Comparison of ENCODE assay signal across 8 cellular contexts in the genomic region with DNA sequence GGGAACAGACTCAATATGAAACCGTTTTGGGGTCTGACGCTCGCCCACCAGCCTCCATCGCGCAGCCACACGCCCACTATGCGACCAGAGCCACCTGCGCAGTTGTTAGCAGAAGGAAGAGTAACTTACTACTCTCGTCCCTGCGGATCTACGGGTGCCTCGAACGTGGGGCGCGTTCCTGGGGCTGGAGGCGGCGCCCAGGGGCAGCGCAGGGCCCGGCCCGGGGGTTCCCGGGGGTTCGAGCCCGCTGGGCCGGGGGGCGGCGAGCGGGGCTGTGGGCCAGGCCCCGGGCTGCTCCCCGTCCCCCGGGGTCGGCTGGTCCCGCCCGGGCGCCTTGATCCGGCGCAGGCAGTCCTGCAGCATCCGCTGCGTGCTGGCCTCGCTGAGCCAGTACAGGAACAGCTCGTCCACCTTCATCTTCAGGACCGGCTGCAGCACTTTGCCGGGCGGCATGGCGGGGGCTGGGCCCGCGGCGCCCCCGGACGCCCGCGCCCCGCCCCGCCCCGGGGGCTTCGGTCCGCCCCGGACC. TPM values are rescaled to one million over a fixed set of nuclear protein-coding genes. Genes with fewer than 3 reads are reported as not detected.
A peak's percentile ranks its signal among the peaks of the same experiment; 100 is the strongest.
DNase-seq lines count a peak whose midpoint lies in the region; ATAC-seq, FAIRE-seq and TF ChIP-seq lines count a peak whose summit lies in the region.

No MANE protein-coding gene starts in this region.

- WGBS in esophagus muscularis mucosa, result 1% methylated on average over 8 of the region's 57 CpGs

- no peak for TF ChIP-seq EP300 in esophagus muscularis mucosa (IDR thresholded peaks at IDR 0.05)

- CTCF ChIA-PET in activated CD4-positive, alpha-beta T cell treated with anti-CD3 and anti-CD28 coated beads, Interleukin-2, amount 10 ng/mL, durations not matched to agents 7 days and 5 days (lab: Charles Lee), result no interaction called here

- peak overlapping the region; percentile 64 for H3K4me3 Mint-ChIP-seq in activated CD4-positive, alpha-beta T cell treated with anti-CD3 and anti-CD28 coated beads, Interleukin-2, amount 10 ng/mL, durations not matched to agents 7 days and 5 days

- peak; percentile 22 for DNase-seq in activated CD4-positive, alpha-beta T cell treated with anti-CD3 and anti-CD28 coated beads, Interleukin-2, amount 10 ng/mL, durations not matched to agents 7 days and 5 days
- DNase-seq in esophagus muscularis mucosa (ENCODE audit: extremely low spot score) (no peak), gastrocnemius medialis (no peak), HT-29 (ENCODE audit: low spot score) (no peak), HTR-8/SVneo (ENCODE audit: insufficient read length, low spot score) (no peak), G401 (ENCODE audit: low spot score) (no peak)

- in situ Hi-C loops in gastrocnemius medialis (cut with MboI; ENCODE audit: low sequenced_read_pairs in 4 of 4) (loop anchor here in 1 of 4 donors (10.0 kb wide), 1 partner anchor 62 kb away; no protein-coding TSS in a partner anchor), G401 (cut with HindIII; ENCODE audit: low sequenced_read_pairs) (no loop called here)

- H3K4me1 Mint-ChIP-seq in activated CD4-positive, alpha-beta T cell treated with anti-CD3 and anti-CD28 coated beads, Interleukin-2, amount 10 ng/mL, durations not matched to agents 7 days and 5 days, result peaks cover 15% of the 10 kb centered on the region

- H3K9me3 Mint-ChIP-seq in activated CD4-positive, alpha-beta T cell treated with anti-CD3 and anti-CD28 coated beads, Interleukin-2, amount 10 ng/mL, durations not matched to agents 7 days and 5 days, result no peaks in the 10 kb centered on the region

- FAIRE-seq in HTR-8/SVneo (lab: Jason Lieb, UNC), result no peak

- no peaks in the 10 kb centered on the region for H3K27me3 Mint-ChIP-seq in activated CD4-positive, alpha-beta T cell treated with anti-CD3 and anti-CD28 coated beads, Interleukin-2, amount 10 ng/mL, durations not matched to agents 7 days and 5 days

- H3K4me3 ChIP-seq in esophagus muscularis mucosa, result peak overlapping the region; percentile 76 to 100 (median 84)
- peak overlapping the region; percentile 79 to 98 (median 85) for H3K4me3 ChIP-seq in gastrocnemius medialis

- peak overlapping the region; percentile 83 for H3K27ac Mint-ChIP-seq in activated CD4-positive, alpha-beta T cell treated with anti-CD3 and anti-CD28 coated beads, Interleukin-2, amount 10 ng/mL, durations not matched to agents 7 days and 5 days

- no peak for TF ChIP-seq POLR2A in esophagus muscularis mucosa (IDR thresholded peaks at IDR 0.05; ENCODE audit: low read depth)
- TF ChIP-seq POLR2A in gastrocnemius medialis (IDR thresholded peaks at IDR 0.05), result no peak

- H3K27ac ChIP-seq in esophagus muscularis mucosa (replicated peaks in 1 of 4) (peak overlapping the region; percentile 95 to 99 (median 98)), gastrocnemius medialis (peak overlapping the region; percentile 96 to 99 (median 98))

- POLR2A ChIA-PET in activated CD4-positive, alpha-beta T cell treated with anti-CD3 and anti-CD28 coated beads, Interleukin-2, amount 10 ng/mL, durations not matched to agents 7 days and 5 days (lab: Charles Lee), result no interaction called here

- no peaks in the 10 kb centered on the region for H3K27me3 ChIP-seq in esophagus muscularis mucosa
- H3K27me3 ChIP-seq in gastrocnemius medialis, result no peaks in the 10 kb centered on the region

- intact Hi-C loops in esophagus muscularis mucosa (cut with DNase I) (loop anchor here (2.0 kb wide), 1 partner anchor 68 kb away; the partner anchor contains the start of gene GTPBP6), gastrocnemius medialis (cut with DNase I; ENCODE audit: low total_unique reads) (loop anchor here (2.0 to 10.0 kb wide), 4 partner anchors 14 to 1006 kb away; partner anchors contain the start of genes GTPBP6 and SLC25A6)

- peaks cover 6 to 19% (median 17%) of the 10 kb centered on the region in 4 donors for H3K4me1 ChIP-seq in esophagus muscularis mucosa
- peaks cover 7% of the 10 kb centered on the region in 2 donors for H3K4me1 ChIP-seq in gastrocnemius medialis

- H3K36me3 Mint-ChIP-seq in activated CD4-positive, alpha-beta T cell treated with anti-CD3 and anti-CD28 coated beads, Interleukin-2, amount 10 ng/mL, durations not matched to agents 7 days and 5 days (ENCODE audit: low read depth), result no peaks in the 10 kb centered on the region

- H3K36me3 ChIP-seq in esophagus muscularis mucosa (no peaks in the 10 kb centered on the region), gastrocnemius medialis (no peaks in the 10 kb centered on the region)

- no peaks in the 10 kb centered on the region for H3K9me3 ChIP-seq in esophagus muscularis mucosa
- no peaks in the 10 kb centered on the region for H3K9me3 ChIP-seq in gastrocnemius medialis

- peak; percentile 13 for ATAC-seq in GM18870 (IDR thresholded peaks at IDR 0.05; ENCODE audit: unreplicated experiment)
- peak; percentile 20 for ATAC-seq in HG02981 (IDR thresholded peaks at IDR 0.05; ENCODE audit: unreplicated experiment)
- peak in 1 of 2 donors; percentile 2 for ATAC-seq in gastrocnemius medialis

- TF ChIP-seq CTCF in esophagus muscularis mucosa (IDR thresholded peaks at IDR 0.05) (no peak), gastrocnemius medialis (IDR thresholded peaks at IDR 0.05 in 4 of 5, conservative IDR thresholded peaks at IDR 0.05 in 1 of 5) (no peak)

RNA-seq across cellular contexts. Expression of gene PPP2R3B, which starts 0.4 kb away (rescaled TPM):
- 10 to 100 TPM; 30.6 to 33.8 TPM for total RNA-seq in activated CD4-positive, alpha-beta T cell treated with anti-CD3 and anti-CD28 coated beads, Interleukin-2, amount 10 ng/mL, durations not matched to agents 7 days and 5 days
- total RNA-seq in esophagus muscularis mucosa (1 to 10 TPM; 4.0 to 8.3 (median 5.4) TPM), gastrocnemius medialis (100 to 1,000 TPM in 1 of 4 donors, 10 to 100 TPM in 3; 53.8 to 103 (median 69.4) TPM)
- 28.2 and 44.0 TPM in 2 replicates for total RNA-seq in HT-29 (2014; rRNA removed; shearing (Covaris generic))
- total RNA-seq in G401 (2014; rRNA removed; shearing (Covaris generic)), result 77.9 and 104 TPM in 2 replicates
